ENCODE assay signal across 19 cellular contexts in the genomic region with DNA sequence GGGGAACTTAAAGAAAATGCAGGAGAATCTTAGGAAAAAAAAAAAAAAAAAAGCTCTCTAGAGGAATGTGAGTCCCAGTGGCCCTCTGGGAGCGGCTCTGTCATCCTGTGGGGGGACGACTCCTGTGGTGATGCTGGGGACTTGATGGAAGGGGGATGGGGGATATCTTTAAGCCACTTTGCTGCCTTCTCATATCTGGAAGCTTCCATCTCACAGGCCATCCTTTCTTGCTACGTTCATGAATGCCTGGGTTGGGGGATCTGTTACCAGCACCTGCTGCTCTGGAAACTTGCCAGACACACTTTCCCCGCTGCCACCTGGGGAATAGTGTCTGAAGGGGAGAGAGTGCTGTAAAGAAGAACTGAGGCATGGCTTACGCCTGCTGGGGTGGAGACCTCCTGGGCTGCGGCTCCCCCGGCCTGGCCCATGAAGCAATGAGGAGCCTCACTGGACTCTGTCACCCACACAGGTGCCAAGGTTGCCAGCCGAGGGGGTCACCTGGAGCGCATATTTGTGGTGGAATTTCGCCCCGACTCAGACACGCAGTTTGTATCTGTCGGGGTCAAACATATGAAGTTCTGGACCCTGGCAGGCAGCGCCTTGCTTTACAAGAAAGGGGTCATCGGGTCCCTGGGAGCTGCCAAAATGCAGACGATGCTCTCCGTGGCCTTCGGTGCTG.
DNase-seq lines count a peak whose midpoint lies in the region.
"Had no signal": no experiment of that assay in that cellular context is flagged by ENCODE, and none has a peak within 500 bp of the region (broad histone marks: within the 10 kb centered on the region; RNA-seq: fewer than 3 reads in every experiment).

No MANE protein-coding gene starts in this region.

- DNase-seq in NCI-H748 (lab: John Stamatoyannopoulos, UW; ENCODE audit: unreplicated experiment) (peak; percentile 24), NCI-H748 treated with DMSO at 0.1 percent for 48 hours (lab: John Stamatoyannopoulos, UW) (no peak), NCI-H2107 (lab: John Stamatoyannopoulos, UW) (peak; percentile 50), SHP77 (lab: John Stamatoyannopoulos, UW) (peak; percentile 47 to 48), ureter (ENCODE audit: low spot score) (peak; percentile 40), GOT3 (lab: John Stamatoyannopoulos, UW) (no peak)
- no peak for DNase-seq in stimulated activated CD4-positive, alpha-beta T cell treated with anti-CD3 and anti-CD28 coated beads, Interleukin-12 subunit alpha, Interleukin-12 subunit beta, amount 100 ng/mL, for 4 hours
- no peak for DNase-seq in activated effector memory CD4-positive, alpha-beta T cell treated with anti-CD3 and anti-CD28 coated beads, Interleukin-2, amount 50 U/mL, for 16 hours
- DNase-seq: activated CD4-positive, alpha-beta T cell treated with anti-CD3 and anti-CD28 coated beads, Interleukin-2, amount 50 U/mL, for 48 hours; activated naive CD4-positive, alpha-beta T cell treated with anti-CD3 and anti-CD28 coated beads, Interleukin-2, amount 50 U/mL, for 16 hours; activated T-cell treated with anti-CD3 and anti-CD28 coated beads, Interleukin-2, amount 50 U/mL, for 24 hours; CD8-positive, alpha-beta T cell; effector memory CD4-positive, alpha-beta T cell; lower lobe of right lung; NCI-H187 treated with DMSO at 0.1 percent for 48 hours; NK-92 treated with Interleukin-12 subunit alpha and Interleukin-12 subunit beta, amount 100 ng/mL, for 24 hours; stimulated activated naive B cell treated with anti-CD40 and anti-IgM and Interleukin-4, amounts not matched to agents 10 μg/mL and 1 μg/mL and 100 μg/mL, for 72 hours; T-helper 1 cell; thyroid gland had no signal

Comparison
In these comparisons a context has a peak if more than half of its experiments do, and no peak if none do; other contexts are left out.
1. DNase-seq: peak in NCI-H748 (single experiment), NCI-H2107 (single experiment), SHP77 (2 of 2) and ureter (single experiment); none in NCI-H748 treated with DMSO at 0.1 percent for 48 hours (single experiment), GOT3 (single experiment), stimulated activated CD4-positive, alpha-beta T cell treated with anti-CD3 and anti-CD28 coated beads, Interleukin-12 subunit alpha, Interleukin-12 subunit beta, amount 100 ng/mL, for 4 hours (single experiment) and activated effector memory CD4-positive, alpha-beta T cell treated with anti-CD3 and anti-CD28 coated beads, Interleukin-2, amount 50 U/mL, for 16 hours (single experiment).